In the genomic region with DNA sequence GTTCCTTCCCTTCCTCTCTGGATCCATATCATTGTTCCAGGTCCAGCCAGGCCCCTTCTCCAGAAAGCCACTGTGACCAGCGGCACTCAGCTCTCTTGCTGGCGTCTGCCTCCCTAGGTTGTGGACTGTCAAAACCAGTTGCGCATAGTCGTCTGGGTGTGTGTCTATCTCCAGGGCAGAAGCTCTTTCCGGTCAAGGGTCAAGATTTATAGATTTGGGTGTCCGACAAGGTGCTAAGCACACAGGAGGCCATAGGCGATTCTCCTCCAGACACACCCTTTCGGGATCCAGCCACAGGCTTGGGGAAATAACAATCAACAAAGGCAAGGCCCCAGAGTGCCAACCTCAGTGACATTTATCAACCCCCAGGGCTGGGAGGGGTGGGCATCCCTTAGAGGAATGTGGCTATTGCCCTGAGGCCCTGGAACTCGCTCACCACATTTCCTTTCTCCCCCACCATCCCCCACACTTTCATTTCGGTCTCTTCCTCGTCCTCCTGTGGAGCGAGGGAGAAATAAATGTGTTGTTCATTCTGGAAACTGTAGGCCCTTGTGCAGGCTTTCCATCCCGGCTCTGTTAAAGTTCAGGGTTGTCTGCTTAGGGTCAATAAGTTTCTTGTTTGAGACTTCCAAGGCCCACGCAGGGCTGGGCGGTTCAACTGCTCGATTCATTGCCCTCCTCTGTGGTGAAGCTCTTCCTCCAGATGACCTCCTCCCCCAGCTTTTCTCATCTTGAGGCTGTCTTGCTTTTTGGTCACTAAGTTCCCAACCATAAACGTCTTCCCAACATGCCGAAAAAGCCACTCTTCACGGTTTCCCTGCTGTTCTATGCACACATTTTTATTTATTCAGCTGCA, we compare ENCODE assay signal across 2 cellular contexts.
TF ChIP-seq lines count a peak whose summit lies in the region.

No MANE protein-coding gene starts in this region.

TF ChIP-seq in liver, 16 proteins besides CTCF, POLR2A, EP300 and RAD21:
- TF ChIP-seq REST (IDR thresholded peaks at IDR 0.05) = no peak
- TF ChIP-seq NR2F2 (IDR thresholded peaks at IDR 0.05) = peak; percentile 52
- no peak for TF ChIP-seq FOXA2 (IDR thresholded peaks at IDR 0.05)

TF ChIP-seq in HepG2, 621 proteins besides CTCF, POLR2A, EP300 and RAD21 (continued from another document):
- no peak for TF ChIP-seq TRAFD1 (CRISPR knock-in tag; IDR thresholded peaks at IDR 0.05; ENCODE audit: borderline replicate concordance)
- TF ChIP-seq ZNF292 (CRISPR knock-in tag; IDR thresholded peaks at IDR 0.05; ENCODE audit: borderline replicate concordance, low read depth) = no peak
- TF ChIP-seq GLI4 (CRISPR knock-in tag; IDR thresholded peaks at IDR 0.05; ENCODE audit: borderline replicate concordance) = no peak
- no peak for TF ChIP-seq ZNF496 (CRISPR knock-in tag; IDR thresholded peaks at IDR 0.05; ENCODE audit: insufficient replicate concordance)
- TF ChIP-seq, protein P1, sequence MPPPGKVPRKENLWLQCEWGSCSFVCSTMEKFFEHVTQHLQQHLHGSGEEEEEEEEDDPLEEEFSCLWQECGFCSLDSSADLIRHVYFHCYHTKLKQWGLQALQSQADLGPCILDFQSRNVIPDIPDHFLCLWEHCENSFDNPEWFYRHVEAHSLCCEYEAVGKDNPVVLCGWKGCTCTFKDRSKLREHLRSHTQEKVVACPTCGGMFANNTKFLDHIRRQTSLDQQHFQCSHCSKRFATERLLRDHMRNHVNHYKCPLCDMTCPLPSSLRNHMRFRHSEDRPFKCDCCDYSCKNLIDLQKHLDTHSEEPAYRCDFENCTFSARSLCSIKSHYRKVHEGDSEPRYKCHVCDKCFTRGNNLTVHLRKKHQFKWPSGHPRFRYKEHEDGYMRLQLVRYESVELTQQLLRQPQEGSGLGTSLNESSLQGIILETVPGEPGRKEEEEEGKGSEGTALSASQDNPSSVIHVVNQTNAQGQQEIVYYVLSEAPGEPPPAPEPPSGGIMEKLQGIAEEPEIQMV (CRISPR knock-in tag; IDR thresholded peaks at IDR 0.05; ENCODE audit: low read depth) = no peak
- no peak for TF ChIP-seq ARNTL (CRISPR knock-in tag; IDR thresholded peaks at IDR 0.05)
- no peak for TF ChIP-seq SMC3 (IDR thresholded peaks at IDR 0.05; ENCODE audit: low read length)
- no peak for TF ChIP-seq ZNF782 (CRISPR knock-in tag; IDR thresholded peaks at IDR 0.05; ENCODE audit: borderline replicate concordance)
- TF ChIP-seq, protein P2, sequence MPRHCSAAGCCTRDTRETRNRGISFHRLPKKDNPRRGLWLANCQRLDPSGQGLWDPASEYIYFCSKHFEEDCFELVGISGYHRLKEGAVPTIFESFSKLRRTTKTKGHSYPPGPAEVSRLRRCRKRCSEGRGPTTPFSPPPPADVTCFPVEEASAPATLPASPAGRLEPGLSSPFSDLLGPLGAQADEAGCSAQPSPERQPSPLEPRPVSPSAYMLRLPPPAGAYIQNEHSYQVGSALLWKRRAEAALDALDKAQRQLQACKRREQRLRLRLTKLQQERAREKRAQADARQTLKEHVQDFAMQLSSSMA (CRISPR knock-in tag; IDR thresholded peaks at IDR 0.05) = no peak
- TF ChIP-seq ZNF777 (CRISPR knock-in tag; IDR thresholded peaks at IDR 0.05) = no peak
- TF ChIP-seq STAT5B (CRISPR knock-in tag; IDR thresholded peaks at IDR 0.05) = no peak
